10 cellular contexts compared by ENCODE assay signal in genomic region chr16:48565752-48566151, GRCh38.
"Had no signal": no experiment of that assay in that cellular context is flagged by ENCODE, and none has a peak within 500 bp of the region (broad histone marks: within the 10 kb centered on the region; RNA-seq: fewer than 3 reads in every experiment).

No MANE protein-coding gene starts in this region.

- H3K4me3 Mint-ChIP-seq: activated naive CD4-positive, alpha-beta T cell treated with anti-CD3 and anti-CD28 coated beads, Interleukin-2, amount 50 U/mL, for 24 hours; brain; mesothelial cell of epicardium had no signal

- H3K4me1 Mint-ChIP-seq: mesothelial cell of epicardium had no signal

- H3K27ac Mint-ChIP-seq: brain, mesothelial cell of epicardium had no signal

- DNase-seq: activated CD4-positive, alpha-beta T cell treated with anti-CD3 and anti-CD28 coated beads for 4 hours; amygdala; central memory CD4-positive, alpha-beta T cell; left colon; ovary; sigmoid colon; spleen had no signal

- H3K27me3 Mint-ChIP-seq: activated naive CD4-positive, alpha-beta T cell treated with anti-CD3 and anti-CD28 coated beads, Interleukin-2, amount 50 U/mL, for 24 hours had no signal
